Comparison of ENCODE assay signal across 1 cellular context in genomic region chr6:42263165-42263852, GRCh38.
TF ChIP-seq lines count a peak whose summit lies in the region.

No MANE protein-coding gene starts in this region.

TF ChIP-seq in WTC11, 78 proteins besides CTCF, POLR2A, EP300 and RAD21 (continued from another document):
- no peak for TF ChIP-seq ZNF532 (CRISPR knock-in tag; IDR thresholded peaks at IDR 0.05; ENCODE audit: borderline replicate concordance)
- no peak for TF ChIP-seq GABPB1 (CRISPR knock-in tag; IDR thresholded peaks at IDR 0.05)
- no peak for TF ChIP-seq NFE2L1 (CRISPR knock-in tag; IDR thresholded peaks at IDR 0.05)
- no peak for TF ChIP-seq MLX (CRISPR knock-in tag; IDR thresholded peaks at IDR 0.05)
- TF ChIP-seq CREB1 (CRISPR knock-in tag; IDR thresholded peaks at IDR 0.05), result no peak
- no peak for TF ChIP-seq EMX1 (CRISPR knock-in tag; IDR thresholded peaks at IDR 0.05)
- no peak for TF ChIP-seq ZNF512 (CRISPR knock-in tag; IDR thresholded peaks at IDR 0.05; ENCODE audit: borderline replicate concordance)
- no peak for TF ChIP-seq TCF7 (CRISPR knock-in tag; IDR thresholded peaks at IDR 0.05; ENCODE audit: low read depth)
- no peak for TF ChIP-seq ATF3 (CRISPR knock-in tag; conservative IDR thresholded peaks at IDR 0.05)
- no peak for TF ChIP-seq ZNF416 (CRISPR knock-in tag; IDR thresholded peaks at IDR 0.05)
